ENCODE assay signal across 8 cellular contexts in genomic region chr22:35477911-35478582, GRCh38.
DNase-seq lines count a peak whose midpoint lies in the region; ATAC-seq and TF ChIP-seq lines count a peak whose summit lies in the region.

No MANE protein-coding gene starts in this region.

- H3K36me3 ChIP-seq in adipocyte (ENCODE audit: control insufficient read depth, insufficient read depth, low read length, severe bottlenecking) (no peaks in the 10 kb centered on the region), mucosa of descending colon (ENCODE audit: low read depth) (no peaks in the 10 kb centered on the region)

- H3K4me1 ChIP-seq in adipocyte (ENCODE audit: control insufficient read depth, insufficient read depth, low read length) (peaks cover 20% of the 10 kb centered on the region), mucosa of descending colon (ENCODE audit: low read depth) (peaks cover 21% of the 10 kb centered on the region)

- H3K9me3 ChIP-seq in adipocyte (ENCODE audit: control insufficient read depth, low read length) = peaks cover 4% of the 10 kb centered on the region
- H3K9me3 ChIP-seq in mucosa of descending colon = no peaks in the 10 kb centered on the region

- TF ChIP-seq CTCF in mucosa of descending colon (IDR thresholded peaks at IDR 0.05) = no peak

- H3K4me3 ChIP-seq in adipocyte (ENCODE audit: low read length) = no peak overlapping the region
- H3K4me3 ChIP-seq in mucosa of descending colon = no peak overlapping the region

- intact Hi-C loops in mucosa of descending colon (cut with DNase I, micrococcal nuclease) = no loop called here

- ATAC-seq in mucosa of descending colon (peak; percentile 61), HG03280 (IDR thresholded peaks at IDR 0.05; ENCODE audit: unreplicated experiment) (no peak), HG03159 (IDR thresholded peaks at IDR 0.05; ENCODE audit: unreplicated experiment) (no peak)

- DNase-seq in DMS53 treated with DMSO at 0.1 percent for 48 hours (lab: John Stamatoyannopoulos, UW; ENCODE audit: unreplicated experiment) (peak; percentile 10), NCI-H2081 (lab: John Stamatoyannopoulos, UW) (peak; percentile 72 to 81), adipocyte (ENCODE audit: low read depth) (no peak), mucosa of descending colon (peak; percentile 68 to 89 (median 76)), hippocampal formation (lab: John Stamatoyannopoulos, UW) (no peak)
- no peak for DNase-seq in stimulated activated CD8-positive, alpha-beta memory T cell treated with anti-CD3 and anti-CD28 coated beads, Interleukin-4, amount 100 ng/mL, for 48 hours

- H3K27me3 ChIP-seq in adipocyte (replicated peaks; ENCODE audit: control insufficient read depth, insufficient read depth, low read length) = peaks cover 8% of the 10 kb centered on the region

- peak overlapping the region; percentile 22 for H3K9ac ChIP-seq in adipocyte (ENCODE audit: low read length)

Comparison
In these comparisons a context has a peak if more than half of its experiments do, and no peak if none do; other contexts are left out.
1. DNase-seq: peak in DMS53 treated with DMSO at 0.1 percent for 48 hours (single experiment), NCI-H2081 (2 of 2) and mucosa of descending colon (3 of 3); none in adipocyte (single experiment), hippocampal formation (0 of 2) and stimulated activated CD8-positive, alpha-beta memory T cell treated with anti-CD3 and anti-CD28 coated beads, Interleukin-4, amount 100 ng/mL, for 48 hours (single experiment).